11 cellular contexts compared by ENCODE assay signal in the genomic region with DNA sequence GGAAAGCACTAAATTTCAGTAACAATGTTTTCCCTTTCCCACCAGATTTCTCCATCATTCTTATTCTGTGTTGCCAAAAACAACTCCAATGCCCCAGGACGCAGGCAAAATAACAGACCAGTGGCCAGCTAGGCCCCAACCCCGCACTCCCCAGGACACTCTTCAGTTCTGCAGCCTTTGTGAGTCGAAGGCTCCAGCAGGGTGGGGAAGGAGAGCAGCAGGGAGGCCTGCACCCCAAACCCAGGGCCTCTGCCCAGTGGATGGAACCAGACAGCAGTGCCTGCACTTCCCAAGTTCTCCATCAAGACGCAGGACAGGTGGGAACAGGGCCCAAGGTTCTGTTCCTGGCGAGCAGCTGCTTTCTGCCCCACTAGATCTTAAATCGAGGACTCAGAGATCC. TPM values are rescaled to one million over a fixed set of nuclear protein-coding genes. Genes with fewer than 3 reads are reported as not detected.
DNase-seq lines count a peak whose midpoint lies in the region; ATAC-seq and TF ChIP-seq lines count a peak whose summit lies in the region.
"Had no signal": no experiment of that assay in that cellular context is flagged by ENCODE, and none has a peak within 500 bp of the region (broad histone marks: within the 10 kb centered on the region; RNA-seq: fewer than 3 reads in every experiment).

No MANE protein-coding gene starts in this region.

- ATAC-seq in HG02759 (IDR thresholded peaks at IDR 0.05; ENCODE audit: unreplicated experiment): no peak
- ATAC-seq: activated CD4-positive, CD25-positive, alpha-beta regulatory T cell treated with anti-CD3 and anti-CD28 coated beads, Interleukin-2, amount 50 U/mL, for 24 hours; stimulated activated effector memory CD8-positive, alpha-beta T cell treated with anti-CD3 and anti-CD28 coated beads, Interleukin-12 subunit alpha, Interleukin-12 subunit beta, amount 100 ng/mL, for 72 hours had no signal

- intact Hi-C loops in esophagus squamous epithelium (cut with DNase I): no loop called here

- H3K4me3 ChIP-seq in esophagus squamous epithelium: no peak overlapping the region
- no peak overlapping the region for H3K4me3 ChIP-seq in osteoblast (ENCODE audit: insufficient read depth, low read length)
- H3K4me3 ChIP-seq in tibial nerve: no peak overlapping the region

- DNase-seq in esophagus squamous epithelium (lab: John Stamatoyannopoulos, UW) (no peak), osteoblast (ENCODE audit: insufficient read length, low spot score, missing footprints) (peak; percentile 50), tibial nerve (ENCODE audit: low spot score in 2 of 2) (no peak), OCI-M1 (lab: John Stamatoyannopoulos, UW) (no peak), KG1 (lab: John Stamatoyannopoulos, UW) (no peak)
- DNase-seq: NCI-H2081 treated with DMSO at 0.1 percent for 48 hours; stimulated activated CD4-positive, alpha-beta T cell treated with anti-CD3 and anti-CD28 coated beads, Interleukin-1b, Interleukin-23, amount 100 ng/mL, for 48 hours had no signal

- H3K4me2 ChIP-seq in osteoblast (ENCODE audit: insufficient read depth, low read length): no peak overlapping the region

- TF ChIP-seq POLR2A in esophagus squamous epithelium (IDR thresholded peaks at IDR 0.05) (no peak), tibial nerve (IDR thresholded peaks at IDR 0.05) (no peak)

- H3K27ac ChIP-seq in angular gyrus (ENCODE audit: low read depth, low read length): peak overlapping the region; percentile 99
- H3K27ac ChIP-seq in esophagus squamous epithelium: peak overlapping the region; percentile 85 to 98 (median 92)
- peak overlapping the region; percentile 100 for H3K27ac ChIP-seq in osteoblast (ENCODE audit: low read depth, low read length)
- H3K27ac ChIP-seq in tibial nerve: peak overlapping the region; percentile 31 to 99 (median 94)

- H3K9me3 ChIP-seq in esophagus squamous epithelium: no peaks in the 10 kb centered on the region
- no peaks in the 10 kb centered on the region for H3K9me3 ChIP-seq in osteoblast (ENCODE audit: low read depth, low read length)
- H3K9me3 ChIP-seq in tibial nerve: no peaks in the 10 kb centered on the region

- no peaks in the 10 kb centered on the region for H4K20me1 ChIP-seq in osteoblast (ENCODE audit: insufficient read depth, low read length)

- TF ChIP-seq CTCF in esophagus squamous epithelium (IDR thresholded peaks at IDR 0.05) (no peak), osteoblast (IDR thresholded peaks at IDR 0.05; ENCODE audit: extremely low read depth, low read depth, low read length) (no peak), tibial nerve (IDR thresholded peaks at IDR 0.05) (no peak)

- TF ChIP-seq EP300 in tibial nerve (IDR thresholded peaks at IDR 0.05): no peak

- H3K4me1 ChIP-seq in esophagus squamous epithelium (peaks cover 50 to 81% (median 74%) of the 10 kb centered on the region in 3 donors), osteoblast (ENCODE audit: insufficient read depth, low read length) (peaks cover 69% of the 10 kb centered on the region), tibial nerve (peaks cover 0 to 79% (median 59%) of the 10 kb centered on the region in 4 donors)

- H3K79me2 ChIP-seq in osteoblast (ENCODE audit: insufficient read depth, low read length): no peaks in the 10 kb centered on the region

- H3K27me3 ChIP-seq in esophagus squamous epithelium (no peaks in the 10 kb centered on the region), osteoblast (ENCODE audit: insufficient read depth, low read length) (no peaks in the 10 kb centered on the region), tibial nerve (no peaks in the 10 kb centered on the region)

- no peak overlapping the region for H2AFZ ChIP-seq in osteoblast (ENCODE audit: low read length)

- WGBS in esophagus squamous epithelium, 2 donors: 81 to 100% methylated on average over 2 to 6 of the region's 6 CpGs
- WGBS in tibial nerve, 2 donors: 45 to 60% methylated on average over 6 of the region's 6 CpGs

- peaks cover 0 to 16% (median 0%) of the 10 kb centered on the region in 3 donors for H3K36me3 ChIP-seq in esophagus squamous epithelium
- peaks cover 3% of the 10 kb centered on the region for H3K36me3 ChIP-seq in osteoblast (ENCODE audit: insufficient read depth, low read length)
- peaks cover 0 to 8% (median 0%) of the 10 kb centered on the region in 3 donors for H3K36me3 ChIP-seq in tibial nerve

RNA-seq across cellular contexts. Expression of gene PPP2R1B, which starts 34.4 kb away (rescaled TPM):
- total RNA-seq in esophagus squamous epithelium (10 to 100 TPM; 17.6 to 39.7 (median 27.7) TPM), osteoblast (18.0 and 19.9 TPM in 2 replicates), tibial nerve (10 to 100 TPM; 20.8 to 41.4 (median 25.1) TPM)
